7 cellular contexts compared by ENCODE assay signal in genomic region chr16:29253716-29254590, GRCh38.
DNase-seq lines count a peak whose midpoint lies in the region; ATAC-seq, FAIRE-seq and TF ChIP-seq lines count a peak whose summit lies in the region.
"Not testable (repeated sequence)": the region's sequence is repeated elsewhere in the genome, so short reads cannot be mapped to it uniquely, and the experiment has no call there.

No MANE protein-coding gene starts in this region.

- not testable (repeated sequence) for TF ChIP-seq POLR2A in IMR-90 (IDR thresholded peaks at IDR 0.05; ENCODE audit: low read depth, low read length); endothelial cell of umbilical vein (IDR thresholded peaks at IDR 0.05; ENCODE audit: low read depth, low read length); ovary (IDR thresholded peaks at IDR 0.05)

- not testable (repeated sequence) for BruUV-seq in IMR-90 (replicated peaks; lab: Mats Ljungman, UMichigan); endothelial cell of umbilical vein (replicated peaks; lab: Mats Ljungman, UMichigan)

- H2BK15ac ChIP-seq in IMR-90 (ENCODE audit: low read depth, low read length): not testable (repeated sequence)

- not testable (repeated sequence) for H2AK5ac ChIP-seq in IMR-90 (ENCODE audit: low read depth, low read length)

- not testable (repeated sequence) for H3K79me2 ChIP-seq in endothelial cell of umbilical vein (ENCODE audit: control insufficient read depth, insufficient read depth, low read length)

- POLR2A ChIA-PET in IMR-90 (lab: Charles Lee; ENCODE audit: unreplicated experiment); activated CD4-positive, alpha-beta T cell treated with anti-CD3 and anti-CD28 coated beads, Interleukin-2, amount 10 ng/mL, durations not matched to agents 7 days and 5 days (lab: Charles Lee); activated naive CD8-positive, alpha-beta T cell treated with anti-CD3 and anti-CD28 coated beads, Interleukin-2, amount 10 ng/mL, durations not matched to agents 7 days and 5 days (lab: Charles Lee); endothelial cell of umbilical vein (lab: Charles Lee): not testable (repeated sequence)

- peak overlapping the region in 7 of 11 experiments; percentile 13 to 58 (median 49); a peak in 11 of 22 replicates for H3K4me2 ChIP-seq in BLaER1 treated with 17β-estradiol and CSF1 and Interleukin-3, amounts not matched to agents 10 nM and 100 nM
- not testable (repeated sequence) for H3K4me2 ChIP-seq in IMR-90 (ENCODE audit: low read depth, low read length); endothelial cell of umbilical vein (ENCODE audit: insufficient read depth, low read length)

- H3K27me3 ChIP-seq in BLaER1 treated with 17β-estradiol and CSF1 and Interleukin-3, amounts not matched to agents 10 nM and 100 nM; IMR-90 (ENCODE audit: control insufficient read depth, insufficient read depth, low read length); endothelial cell of umbilical vein (ENCODE audit: control insufficient read depth in 2 of 2, insufficient read depth in 2 of 2, low read length in 2 of 2); ovary: not testable (repeated sequence)

- not testable (repeated sequence) for H3K9ac ChIP-seq in BLaER1 treated with 17β-estradiol and CSF1 and Interleukin-3, amounts not matched to agents 10 nM and 100 nM; IMR-90 (ENCODE audit: low read depth, low read length); endothelial cell of umbilical vein (replicated peaks; ENCODE audit: extremely low read depth, insufficient read depth, low read length)

- intact Hi-C loops in IMR-90 (cut with micrococcal nuclease); endothelial cell of umbilical vein (cut with micrococcal nuclease): not testable (repeated sequence)
- intact Hi-C loops in ovary (cut with DNase I): loop anchor here in 2 of 4 donors (5.0 to 10.0 kb wide), 2 partner anchors 57 to 139 kb away; no protein-coding TSS in a partner anchor

- not testable (repeated sequence) for DNase-seq in IMR-90; activated CD4-positive, alpha-beta T cell treated with anti-CD3 and anti-CD28 coated beads, Interleukin-2, amount 10 ng/mL, durations not matched to agents 7 days and 5 days; activated naive CD8-positive, alpha-beta T cell treated with anti-CD3 and anti-CD28 coated beads, Interleukin-2, amount 10 ng/mL, durations not matched to agents 7 days and 5 days; endothelial cell of umbilical vein (ENCODE audit: low read depth, low spot score); mesothelial cell of epicardium (ENCODE audit: low spot score in 2 of 2, unreplicated experiment in 2 of 2)
- peak in 2 of 5 donors; percentile 45 to 46 for DNase-seq in ovary

- not testable (repeated sequence) for H3K4me3 Mint-ChIP-seq in activated CD4-positive, alpha-beta T cell treated with anti-CD3 and anti-CD28 coated beads, Interleukin-2, amount 10 ng/mL, durations not matched to agents 7 days and 5 days; activated naive CD8-positive, alpha-beta T cell treated with anti-CD3 and anti-CD28 coated beads, Interleukin-2, amount 10 ng/mL, durations not matched to agents 7 days and 5 days; mesothelial cell of epicardium

- H3K9me1 ChIP-seq in IMR-90 (ENCODE audit: insufficient read depth, low read length); endothelial cell of umbilical vein (replicated peaks; ENCODE audit: control insufficient read depth, extremely low read depth, insufficient read depth, low read length): not testable (repeated sequence)

- H3K27me3 Mint-ChIP-seq in activated CD4-positive, alpha-beta T cell treated with anti-CD3 and anti-CD28 coated beads, Interleukin-2, amount 10 ng/mL, durations not matched to agents 7 days and 5 days; activated naive CD8-positive, alpha-beta T cell treated with anti-CD3 and anti-CD28 coated beads, Interleukin-2, amount 10 ng/mL, durations not matched to agents 7 days and 5 days; mesothelial cell of epicardium (ENCODE audit: low read depth): not testable (repeated sequence)

- H4K8ac ChIP-seq in IMR-90 (ENCODE audit: low read depth in 2 of 2, low read length in 2 of 2): not testable (repeated sequence)

- TF ChIP-seq RAD21 in IMR-90 (IDR thresholded peaks at IDR 0.05; ENCODE audit: low read length): not testable (repeated sequence)

- not testable (repeated sequence) for H3K27ac ChIP-seq in BLaER1 treated with 17β-estradiol and CSF1 and Interleukin-3, amounts not matched to agents 10 nM and 100 nM; IMR-90 (ENCODE audit: insufficient read depth, low read length); endothelial cell of umbilical vein (ENCODE audit: insufficient read depth, low read depth, low read length)
- H3K27ac ChIP-seq in ovary: peak overlapping the region; percentile 88 to 90

- not testable (repeated sequence) for H3K9me3 Mint-ChIP-seq in activated CD4-positive, alpha-beta T cell treated with anti-CD3 and anti-CD28 coated beads, Interleukin-2, amount 10 ng/mL, durations not matched to agents 7 days and 5 days; activated naive CD8-positive, alpha-beta T cell treated with anti-CD3 and anti-CD28 coated beads, Interleukin-2, amount 10 ng/mL, durations not matched to agents 7 days and 5 days; mesothelial cell of epicardium

- in situ Hi-C loops in IMR-90 (cut with MboI; ENCODE audit: low sequenced_read_pairs): loop anchor here (25.0 kb wide), 1 partner anchor 292 kb away; the partner anchor contains the start of genes NFATC2IP and SPNS1

- not testable (repeated sequence) for H3K79me1 ChIP-seq in IMR-90 (ENCODE audit: low read depth in 1 of 2, low read length in 2 of 2)

- H3K18ac ChIP-seq in IMR-90 (ENCODE audit: low read depth, low read length): not testable (repeated sequence)

- WGBS in IMR-90 (ENCODE audit: extremely low coverage in 2 of 2, insufficient read length in 1 of 2), 2 experiments: 88% methylated on average over 11 of the region's 35 CpGs; no CpG with 5 or more reads in 1 of the 2 experiments
- WGBS in ovary, 3 donors: 46 to 65% (median 61%) methylated on average over 35 of the region's 35 CpGs

- ATAC-seq in IMR-90 (ENCODE audit: low read depth); activated naive CD8-positive, alpha-beta T cell treated with anti-CD3 and anti-CD28 coated beads, Interleukin-2, amount 10 ng/mL, durations not matched to agents 7 days and 5 days (ENCODE audit: low read depth): not testable (repeated sequence)

- H4K20me1 ChIP-seq in BLaER1 treated with 17β-estradiol and CSF1 and Interleukin-3, amounts not matched to agents 10 nM and 100 nM; IMR-90 (ENCODE audit: insufficient read depth, low read length); endothelial cell of umbilical vein (replicated peaks; ENCODE audit: control insufficient read depth, extremely low read depth, insufficient read depth, low read length): not testable (repeated sequence)

- peaks cover under 1 to 22% (median 12%) of the 10 kb centered on the region in 10 experiments; a peak in 19 of 20 replicates for H3K4me1 ChIP-seq in BLaER1 treated with 17β-estradiol and CSF1 and Interleukin-3, amounts not matched to agents 10 nM and 100 nM
- not testable (repeated sequence) for H3K4me1 ChIP-seq in IMR-90 (ENCODE audit: control insufficient read depth, insufficient read depth, low read length); endothelial cell of umbilical vein (ENCODE audit: control insufficient read depth, extremely low read depth, insufficient read depth, low read length)
- H3K4me1 ChIP-seq in ovary (ENCODE audit: insufficient read depth): peaks cover 22% of the 10 kb centered on the region

- TF ChIP-seq EP300 in ovary (IDR thresholded peaks at IDR 0.05): not testable (repeated sequence)

- not testable (repeated sequence) for H3K4ac ChIP-seq in IMR-90 (ENCODE audit: low read depth, low read length)

- 0 out of 2 replicates have a peak overlapping the region, but pooled peaks have one; percentile 40 for H2BK120ac ChIP-seq in IMR-90 (ENCODE audit: low read depth, low read length)

- H2AFZ ChIP-seq in IMR-90 (replicated peaks; ENCODE audit: low read length, poor library complexity); endothelial cell of umbilical vein (ENCODE audit: low read depth, low read length): not testable (repeated sequence)

- not testable (repeated sequence) for H3K36me3 Mint-ChIP-seq in activated CD4-positive, alpha-beta T cell treated with anti-CD3 and anti-CD28 coated beads, Interleukin-2, amount 10 ng/mL, durations not matched to agents 7 days and 5 days (ENCODE audit: low read depth); activated naive CD8-positive, alpha-beta T cell treated with anti-CD3 and anti-CD28 coated beads, Interleukin-2, amount 10 ng/mL, durations not matched to agents 7 days and 5 days; mesothelial cell of epicardium

- not testable (repeated sequence) for H3K14ac ChIP-seq in IMR-90 (replicated peaks; ENCODE audit: low read depth, low read length)

- not testable (repeated sequence) for H4K5ac ChIP-seq in IMR-90 (ENCODE audit: low read depth, low read length)

- TF ChIP-seq CTCF in IMR-90 (conservative IDR thresholded peaks at IDR 0.05; ENCODE audit: low read depth, low read length); endothelial cell of umbilical vein (IDR thresholded peaks at IDR 0.05; ENCODE audit: extremely low read depth in 1 of 2, insufficient read depth in 1 of 2, low read depth in 1 of 2, low read length in 2 of 2); mesothelial cell of epicardium (IDR thresholded peaks at IDR 0.05; ENCODE audit: unreplicated experiment); ovary (IDR thresholded peaks at IDR 0.05): not testable (repeated sequence)

- H2BK20ac ChIP-seq in IMR-90 (ENCODE audit: low read depth, low read length): not testable (repeated sequence)

- CTCF ChIA-PET in IMR-90 (lab: Yijun Ruan, JAX); activated CD4-positive, alpha-beta T cell treated with anti-CD3 and anti-CD28 coated beads, Interleukin-2, amount 10 ng/mL, durations not matched to agents 7 days and 5 days (lab: Charles Lee); endothelial cell of umbilical vein (lab: Charles Lee): not testable (repeated sequence)

- H3K9me3 ChIP-seq in BLaER1 treated with 17β-estradiol and CSF1 and Interleukin-3, amounts not matched to agents 10 nM and 100 nM (replicated peaks in 1 of 11): peaks cover 0 to 22% (median 0%) of the 10 kb centered on the region in 11 experiments; a peak in 4 of 22 replicates
- not testable (repeated sequence) for H3K9me3 ChIP-seq in IMR-90 (ENCODE audit: control insufficient read depth, insufficient read depth, low read length); endothelial cell of umbilical vein (replicated peaks; ENCODE audit: control insufficient read depth, insufficient read depth, low read length); ovary

- H3K23ac ChIP-seq in IMR-90 (ENCODE audit: low read depth, low read length): not testable (repeated sequence)

- H3K36me3 ChIP-seq in BLaER1 treated with 17β-estradiol and CSF1 and Interleukin-3, amounts not matched to agents 10 nM and 100 nM; IMR-90 (ENCODE audit: control insufficient read depth, insufficient read depth, low read length); endothelial cell of umbilical vein (ENCODE audit: control insufficient read depth in 2 of 2, extremely low read depth in 1 of 2, insufficient read depth in 2 of 2, low read length in 2 of 2); ovary: not testable (repeated sequence)

- H3K27ac Mint-ChIP-seq in activated CD4-positive, alpha-beta T cell treated with anti-CD3 and anti-CD28 coated beads, Interleukin-2, amount 10 ng/mL, durations not matched to agents 7 days and 5 days: peak overlapping the region; percentile 54
- peak overlapping the region; percentile 38 for H3K27ac Mint-ChIP-seq in activated naive CD8-positive, alpha-beta T cell treated with anti-CD3 and anti-CD28 coated beads, Interleukin-2, amount 10 ng/mL, durations not matched to agents 7 days and 5 days
- H3K27ac Mint-ChIP-seq in mesothelial cell of epicardium: peak overlapping the region; percentile 25

- dilution Hi-C loops in IMR-90 (cut with HindIII; ENCODE audit: low sequenced_read_pairs, unreplicated experiment); endothelial cell of umbilical vein (cut with MboI; ENCODE audit: extremely low pct_ligation_motif_present, low sequenced_read_pairs): not testable (repeated sequence)

- not testable (repeated sequence) for H3K56ac ChIP-seq in IMR-90 (ENCODE audit: extremely low read depth, insufficient read depth, low read length)

- FAIRE-seq in endothelial cell of umbilical vein (lab: Jason Lieb, UNC): peak; percentile 26

- not testable (repeated sequence) for H4K91ac ChIP-seq in IMR-90 (ENCODE audit: insufficient read depth, low read depth, low read length)

- H3K4me3 ChIP-seq in BLaER1 treated with 17β-estradiol and CSF1 and Interleukin-3, amounts not matched to agents 10 nM and 100 nM; IMR-90 (ENCODE audit: insufficient read depth, low read depth, low read length); endothelial cell of umbilical vein (replicated peaks in 1 of 3; ENCODE audit: insufficient read depth in 1 of 3, low read depth in 1 of 3, low read length in 3 of 3); ovary: not testable (repeated sequence)

- not testable (repeated sequence) for H2AK9ac ChIP-seq in IMR-90 (replicated peaks; ENCODE audit: low read depth, low read length, poor library complexity)

- not testable (repeated sequence) for H2BK5ac ChIP-seq in IMR-90 (ENCODE audit: low read depth, low read length, poor library complexity, severe bottlenecking)

- peaks cover 15% of the 10 kb centered on the region for H3K4me1 Mint-ChIP-seq in activated CD4-positive, alpha-beta T cell treated with anti-CD3 and anti-CD28 coated beads, Interleukin-2, amount 10 ng/mL, durations not matched to agents 7 days and 5 days
- not testable (repeated sequence) for H3K4me1 Mint-ChIP-seq in activated naive CD8-positive, alpha-beta T cell treated with anti-CD3 and anti-CD28 coated beads, Interleukin-2, amount 10 ng/mL, durations not matched to agents 7 days and 5 days
- H3K4me1 Mint-ChIP-seq in mesothelial cell of epicardium: peaks cover 22% of the 10 kb centered on the region
